In genomic region chr7:127886248-127886647, GRCh38 we compare ENCODE assay signal across 17 cellular contexts.
DNase-seq lines count a peak whose midpoint lies in the region; ATAC-seq and TF ChIP-seq lines count a peak whose summit lies in the region.
"Had no signal": no experiment of that assay in that cellular context is flagged by ENCODE, and none has a peak within 500 bp of the region (broad histone marks: within the 10 kb centered on the region; RNA-seq: fewer than 3 reads in every experiment).

No MANE protein-coding gene starts in this region.

- H3K9me3 Mint-ChIP-seq in T-helper 2 cell treated with Interferon-gamma antibody and Interleukin-4, amounts not matched to agents 5 μg/mL and 100 μg/mL, for 36 hours: no peaks in the 10 kb centered on the region
- H3K9me3 Mint-ChIP-seq: activated naive CD4-positive, alpha-beta T cell treated with anti-CD3 and anti-CD28 coated beads, Interleukin-2, amount 50 U/mL, for 72 hours had no signal

- WGBS in heart left ventricle, 4 donors: 63 to 72% (median 68%) methylated on average over 3 of the region's 3 CpGs
- WGBS in adrenal gland, 4 donors: 58 to 79% (median 68%) methylated on average over 3 of the region's 3 CpGs

- H3K4me3 Mint-ChIP-seq in T-helper 2 cell treated with Interferon-gamma antibody and Interleukin-4, amounts not matched to agents 5 μg/mL and 100 μg/mL, for 36 hours: no peak overlapping the region
- H3K4me3 Mint-ChIP-seq: T-helper 17 cell had no signal

- TF ChIP-seq POLR2A in heart left ventricle (IDR thresholded peaks at IDR 0.05) (no peak), adrenal gland (IDR thresholded peaks at IDR 0.05) (no peak)

- H3K4me1 Mint-ChIP-seq in T-helper 2 cell treated with Interferon-gamma antibody and Interleukin-4, amounts not matched to agents 5 μg/mL and 100 μg/mL, for 36 hours (ENCODE audit: low read depth): no peaks in the 10 kb centered on the region

- no peaks in the 10 kb centered on the region for H3K27me3 Mint-ChIP-seq in T-helper 2 cell treated with Interferon-gamma antibody and Interleukin-4, amounts not matched to agents 5 μg/mL and 100 μg/mL, for 36 hours (ENCODE audit: low read depth)
- H3K27me3 Mint-ChIP-seq: T-helper 17 cell had no signal

- peaks cover 26% of the 10 kb centered on the region for H3K36me3 Mint-ChIP-seq in T-helper 2 cell treated with Interferon-gamma antibody and Interleukin-4, amounts not matched to agents 5 μg/mL and 100 μg/mL, for 36 hours (ENCODE audit: low read depth)

- H3K27me3 ChIP-seq in left ventricle myocardium inferior (ENCODE audit: low read depth) (no peaks in the 10 kb centered on the region), heart left ventricle (no peaks in the 10 kb centered on the region), adrenal gland (no peaks in the 10 kb centered on the region)
- H3K27me3 ChIP-seq: esophagus squamous epithelium, right lobe of liver had no signal

- H3K9me3 ChIP-seq in left ventricle myocardium inferior (replicated peaks) (no peaks in the 10 kb centered on the region), heart left ventricle (no peaks in the 10 kb centered on the region), adrenal gland (replicated peaks in 1 of 3) (no peaks in the 10 kb centered on the region)
- H3K9me3 ChIP-seq: esophagus squamous epithelium, right lobe of liver had no signal

- H3K27ac ChIP-seq in left ventricle myocardium inferior (replicated peaks): peak overlapping the region; percentile 65
- peak overlapping the region in 6 of 12 donors; percentile 22 to 64 (median 28) for H3K27ac ChIP-seq in heart left ventricle
- H3K27ac ChIP-seq in adrenal gland: peak overlapping the region in 3 of 5 donors; percentile 19 to 70 (median 35)
- H3K27ac ChIP-seq: esophagus squamous epithelium, right lobe of liver had no signal

- H3K27ac Mint-ChIP-seq in T-helper 2 cell treated with Interferon-gamma antibody and Interleukin-4, amounts not matched to agents 5 μg/mL and 100 μg/mL, for 36 hours: no peak overlapping the region
- H3K27ac Mint-ChIP-seq: activated naive CD4-positive, alpha-beta T cell treated with anti-CD3 and anti-CD28 coated beads, Interleukin-2, amount 50 U/mL, for 72 hours; T-helper 17 cell had no signal

- no peak for DNase-seq in left ventricle myocardium inferior
- DNase-seq in heart left ventricle: no peak
- no peak for DNase-seq in adrenal gland
- DNase-seq in fibroblast of villous mesenchyme (ENCODE audit: low read depth): peak; percentile 42
- DNase-seq in OCI-M1 (lab: John Stamatoyannopoulos, UW): no peak
- DNase-seq in CD1c-positive myeloid dendritic cell (ENCODE audit: extremely low spot score): no peak
- no peak for DNase-seq in T-helper 2 cell treated with Interferon-gamma antibody and Interleukin-4, amounts not matched to agents 5 μg/mL and 100 μg/mL, for 36 hours (ENCODE audit: low spot score)
- no peak for DNase-seq in cortex of kidney (lab: John Stamatoyannopoulos, UW)
- DNase-seq: activated CD4-positive, alpha-beta T cell treated with anti-CD3 and anti-CD28 coated beads for 1 hour; esophagus squamous epithelium; GF-D8; MM.1S; NCI-H2227 treated with DMSO at 0.1 percent for 48 hours; right lobe of liver; stimulated activated naive CD4-positive, alpha-beta T cell treated with Interleukin-2 at 50 U/mL for 16 hours; T-helper 17 cell had no signal

- TF ChIP-seq CTCF in left ventricle myocardium inferior (IDR thresholded peaks at IDR 0.05; ENCODE audit: borderline replicate concordance) (no peak), heart left ventricle (IDR thresholded peaks at IDR 0.05) (no peak), adrenal gland (IDR thresholded peaks at IDR 0.05) (no peak), fibroblast of villous mesenchyme (IDR thresholded peaks at IDR 0.05; ENCODE audit: insufficient read depth, low read depth, low read length) (no peak)

- peaks cover 82% of the 10 kb centered on the region for H3K4me1 ChIP-seq in left ventricle myocardium inferior
- H3K4me1 ChIP-seq in heart left ventricle: peaks cover 0 to 65% (median 22%) of the 10 kb centered on the region in 12 donors
- H3K4me1 ChIP-seq in adrenal gland (replicated peaks in 1 of 2): peaks cover 38 to 81% of the 10 kb centered on the region in 2 donors

- H3K36me3 ChIP-seq in left ventricle myocardium inferior (peaks cover 8% of the 10 kb centered on the region), heart left ventricle (peaks cover 0 to 20% (median 3%) of the 10 kb centered on the region in 9 donors), adrenal gland (replicated peaks in 1 of 2) (no peaks in the 10 kb centered on the region)

- H3K4me3 ChIP-seq in left ventricle myocardium inferior (no peak overlapping the region), heart left ventricle (no peak overlapping the region), adrenal gland (no peak overlapping the region), fibroblast of villous mesenchyme (ENCODE audit: low read depth, low read length) (no peak overlapping the region)
- H3K4me3 ChIP-seq: esophagus squamous epithelium, right lobe of liver had no signal

- no peak for ATAC-seq in heart left ventricle
- ATAC-seq: activated naive CD4-positive, alpha-beta T cell treated with anti-CD3 and anti-CD28 coated beads, Interleukin-2, amount 50 U/mL, for 72 hours; T-helper 17 cell had no signal

- intact Hi-C loops in left ventricle myocardium inferior (cut with micrococcal nuclease): no loop called here
- intact Hi-C loops in heart left ventricle (cut with DNase I): no loop called here
- intact Hi-C loops in adrenal gland (cut with DNase I): no loop called here
